ENCODE assay signal across 1 cellular context in genomic region chr9:92324889-92325268, GRCh38.
TF ChIP-seq lines count a peak whose summit lies in the region.

No MANE protein-coding gene starts in this region.

TF ChIP-seq in HCT116, 20 proteins besides CTCF, POLR2A, EP300 and RAD21:
- no peak for TF ChIP-seq FOSL1 (IDR thresholded peaks at IDR 0.05; ENCODE audit: low read depth)
